ENCODE assay signal across 9 cellular contexts in genomic region chr20:3794168-3794567, GRCh38. TPM values are rescaled to one million over a fixed set of nuclear protein-coding genes. Genes with fewer than 3 reads are reported as not detected.
A peak's percentile ranks its signal among the peaks of the same experiment; 100 is the strongest.
DNase-seq lines count a peak whose midpoint lies in the region; ATAC-seq and TF ChIP-seq lines count a peak whose summit lies in the region.
"Not testable (repeated sequence)": the region's sequence is repeated elsewhere in the genome, so short reads cannot be mapped to it uniquely, and the experiment has no call there.
"Had no signal": no experiment of that assay in that cellular context is flagged by ENCODE, and none has a peak within 500 bp of the region (broad histone marks: within the 10 kb centered on the region; RNA-seq: fewer than 3 reads in every experiment).

No MANE protein-coding gene starts in this region.

- 94% methylated on average over 1 of the region's 3 CpGs for WGBS in esophagus muscularis mucosa

- not testable (repeated sequence) for TF ChIP-seq POLR2A in esophagus muscularis mucosa (IDR thresholded peaks at IDR 0.05; ENCODE audit: low read depth); uterus (IDR thresholded peaks at IDR 0.05)

- H3K4me3 Mint-ChIP-seq in CD4-positive, CD25-positive, alpha-beta regulatory T cell = peak overlapping the region in 2 of 4 donors; percentile 21 to 74
- H3K4me3 Mint-ChIP-seq in activated CD8-positive, alpha-beta T cell treated with anti-CD3 and anti-CD28 coated beads, Interleukin-2, amount 10 ng/mL, durations not matched to agents 7 days and 5 days = peak overlapping the region; percentile 49
- H3K4me3 Mint-ChIP-seq in neural crest cell = peak overlapping the region; percentile 49

- CTCF ChIA-PET in RWPE1 (lab: Yijun Ruan, JAX) = interaction anchor here (3.5 kb wide), 1 partner anchor 24 kb away, joined by 17 read pairs; no protein-coding TSS in a partner anchor
- CTCF ChIA-PET in activated CD8-positive, alpha-beta T cell treated with anti-CD3 and anti-CD28 coated beads, Interleukin-2, amount 10 ng/mL, durations not matched to agents 7 days and 5 days (lab: Charles Lee) = interaction anchor here (2.6 kb wide), 2 partner anchors 7 to 25 kb away, joined by 8 to 29 read pairs; partner anchors contain the start of genes AP5S1 and CENPB

- ATAC-seq in CD4-positive, CD25-positive, alpha-beta regulatory T cell (ENCODE audit: low read depth in 2 of 2); activated CD8-positive, alpha-beta T cell treated with anti-CD3 and anti-CD28 coated beads, Interleukin-2, amount 10 ng/mL, durations not matched to agents 7 days and 5 days: not testable (repeated sequence)

- H3K36me3 Mint-ChIP-seq in CD4-positive, CD25-positive, alpha-beta regulatory T cell = peaks cover 21% of the 10 kb centered on the region
- peaks cover 30% of the 10 kb centered on the region for H3K36me3 Mint-ChIP-seq in activated CD8-positive, alpha-beta T cell treated with anti-CD3 and anti-CD28 coated beads, Interleukin-2, amount 10 ng/mL, durations not matched to agents 7 days and 5 days (ENCODE audit: low read depth)
- H3K36me3 Mint-ChIP-seq in neural crest cell (ENCODE audit: low read depth) = not testable (repeated sequence)

- intact Hi-C loops in esophagus muscularis mucosa (cut with DNase I); uterus (cut with DNase I; ENCODE audit: low total_unique reads): not testable (repeated sequence)

- not testable (repeated sequence) for TF ChIP-seq CTCF in RWPE1 (conservative IDR thresholded peaks at IDR 0.05; ENCODE audit: low read depth); esophagus muscularis mucosa (IDR thresholded peaks at IDR 0.05); neural crest cell (conservative IDR thresholded peaks at IDR 0.05); uterus (IDR thresholded peaks at IDR 0.05)

- H3K9me3 ChIP-seq in CD4-positive, CD25-positive, alpha-beta regulatory T cell (ENCODE audit: control insufficient read depth in 2 of 2, low read length in 2 of 2); KOPT-K1 (ENCODE audit: insufficient read depth, low read length, poor library complexity, severe bottlenecking); esophagus muscularis mucosa; uterus: not testable (repeated sequence)

- H3K27me3 ChIP-seq in CD4-positive, CD25-positive, alpha-beta regulatory T cell (ENCODE audit: control insufficient read depth, insufficient read depth, low read length); esophagus muscularis mucosa; uterus: not testable (repeated sequence)

- not testable (repeated sequence) for TF ChIP-seq EP300 in esophagus muscularis mucosa (IDR thresholded peaks at IDR 0.05)

- not testable (repeated sequence) for H3K4me3 ChIP-seq in CD4-positive, CD25-positive, alpha-beta regulatory T cell (ENCODE audit: low read depth, low read length); esophagus muscularis mucosa; uterus

- H3K36me3 ChIP-seq in CD4-positive, CD25-positive, alpha-beta regulatory T cell (ENCODE audit: control insufficient read depth, insufficient read depth, low read length); uterus: not testable (repeated sequence)
- H3K36me3 ChIP-seq in KOPT-K1 (ENCODE audit: insufficient read depth, low read length) (peaks cover 13% of the 10 kb centered on the region), esophagus muscularis mucosa (peaks cover 0 to 16% (median 5%) of the 10 kb centered on the region in 4 donors)

- H3K27ac Mint-ChIP-seq in CD4-positive, CD25-positive, alpha-beta regulatory T cell = peak overlapping the region in 2 of 3 donors; percentile 20 to 23
- not testable (repeated sequence) for H3K27ac Mint-ChIP-seq in activated CD8-positive, alpha-beta T cell treated with anti-CD3 and anti-CD28 coated beads, Interleukin-2, amount 10 ng/mL, durations not matched to agents 7 days and 5 days; neural crest cell (ENCODE audit: unreplicated experiment)

- POLR2A ChIA-PET in RWPE1 (lab: Yijun Ruan, JAX; ENCODE audit: low non-redundant PET) = not testable (repeated sequence)
- POLR2A ChIA-PET in activated CD8-positive, alpha-beta T cell treated with anti-CD3 and anti-CD28 coated beads, Interleukin-2, amount 10 ng/mL, durations not matched to agents 7 days and 5 days (lab: Charles Lee) = interaction anchor here (2.1 kb wide), 1 partner anchor 8 kb away, joined by 12 read pairs; the partner anchor contains the start of gene CENPB

- peaks cover 7 to 28% (median 22%) of the 10 kb centered on the region in 4 donors for H3K4me1 Mint-ChIP-seq in CD4-positive, CD25-positive, alpha-beta regulatory T cell
- peaks cover 26% of the 10 kb centered on the region for H3K4me1 Mint-ChIP-seq in activated CD8-positive, alpha-beta T cell treated with anti-CD3 and anti-CD28 coated beads, Interleukin-2, amount 10 ng/mL, durations not matched to agents 7 days and 5 days (ENCODE audit: low read depth)
- H3K4me1 Mint-ChIP-seq in neural crest cell = peaks cover 32% of the 10 kb centered on the region

- peaks cover 32% of the 10 kb centered on the region for H3K4me1 ChIP-seq in CD4-positive, CD25-positive, alpha-beta regulatory T cell (ENCODE audit: control insufficient read depth, insufficient read depth, low read length, poor library complexity, severe bottlenecking)
- peaks cover 13 to 41% (median 39%) of the 10 kb centered on the region in 4 donors for H3K4me1 ChIP-seq in esophagus muscularis mucosa
- H3K4me1 ChIP-seq in uterus = not testable (repeated sequence)

- H3K27ac ChIP-seq in CD4-positive, CD25-positive, alpha-beta regulatory T cell (ENCODE audit: insufficient read depth, low read length, poor library complexity, severe bottlenecking) = not testable (repeated sequence)
- H3K27ac ChIP-seq in KOPT-K1 (ENCODE audit: low read depth, low read length, poor library complexity, severe bottlenecking) (peak overlapping the region; percentile 90), RWPE1 (peak overlapping the region; percentile 100), esophagus muscularis mucosa (replicated peaks in 1 of 4) (peak overlapping the region in 3 of 4 donors; percentile 96 to 99 (median 99)), uterus (peak overlapping the region; percentile 98 to 99)

- H3K27me3 Mint-ChIP-seq in CD4-positive, CD25-positive, alpha-beta regulatory T cell; activated CD8-positive, alpha-beta T cell treated with anti-CD3 and anti-CD28 coated beads, Interleukin-2, amount 10 ng/mL, durations not matched to agents 7 days and 5 days (ENCODE audit: low read depth); neural crest cell (ENCODE audit: low read depth): not testable (repeated sequence)

- not testable (repeated sequence) for DNase-seq in CD4-positive, CD25-positive, alpha-beta regulatory T cell; RWPE1 (ENCODE audit: low spot score); activated CD8-positive, alpha-beta T cell treated with anti-CD3 and anti-CD28 coated beads, Interleukin-2, amount 10 ng/mL, durations not matched to agents 7 days and 5 days; esophagus muscularis mucosa (ENCODE audit: extremely low spot score); neural crest cell (ENCODE audit: low read depth, low spot score); uterus

- not testable (repeated sequence) for H3K9me3 Mint-ChIP-seq in CD4-positive, CD25-positive, alpha-beta regulatory T cell; activated CD8-positive, alpha-beta T cell treated with anti-CD3 and anti-CD28 coated beads, Interleukin-2, amount 10 ng/mL, durations not matched to agents 7 days and 5 days (ENCODE audit: insufficient read depth); neural crest cell

RNA-seq across cellular contexts. Expression of gene CDC25B, which starts 1.9 kb away (rescaled TPM):
- total RNA-seq in CD4-positive, CD25-positive, alpha-beta regulatory T cell = 310 TPM
- 10 to 100 TPM; 39.7 to 48.4 (median 47.0) TPM for polyA plus RNA-seq in CD4-positive, CD25-positive, alpha-beta regulatory T cell
- total RNA-seq in activated CD8-positive, alpha-beta T cell treated with anti-CD3 and anti-CD28 coated beads, Interleukin-2, amount 10 ng/mL, durations not matched to agents 7 days and 5 days = 100 to 1,000 TPM; 294 to 298 TPM
- total RNA-seq in esophagus muscularis mucosa (10 to 100 TPM; 29.9 to 43.1 (median 35.6) TPM), neural crest cell (46.5 and 47.5 TPM in 2 replicates), uterus (10 to 100 TPM; 13.2 to 72.8 (median 25.5) TPM)

RNA-seq across cellular contexts. Expression of gene CENPB, which starts 7.6 kb away (rescaled TPM):
- total RNA-seq in CD4-positive, CD25-positive, alpha-beta regulatory T cell = 38.5 TPM
- 1 to 10 TPM; 1.2 to 1.9 (median 1.5) TPM for polyA plus RNA-seq in CD4-positive, CD25-positive, alpha-beta regulatory T cell
- 10 to 100 TPM; 87.1 to 92.0 TPM for total RNA-seq in activated CD8-positive, alpha-beta T cell treated with anti-CD3 and anti-CD28 coated beads, Interleukin-2, amount 10 ng/mL, durations not matched to agents 7 days and 5 days
- total RNA-seq in esophagus muscularis mucosa = 100 to 1,000 TPM; 131 to 225 (median 199) TPM
- 82.1 and 83.6 TPM in 2 replicates for total RNA-seq in neural crest cell
- total RNA-seq in uterus = 100 to 1,000 TPM in 2 of 4 donors, 10 to 100 TPM in 2; 18.2 to 127 (median 85.2) TPM

RNA-seq across cellular contexts. Expression of gene SPEF1, which starts 12.9 kb away (rescaled TPM):
- total RNA-seq in CD4-positive, CD25-positive, alpha-beta regulatory T cell = not detected
- not detected for polyA plus RNA-seq in CD4-positive, CD25-positive, alpha-beta regulatory T cell
- total RNA-seq in activated CD8-positive, alpha-beta T cell treated with anti-CD3 and anti-CD28 coated beads, Interleukin-2, amount 10 ng/mL, durations not matched to agents 7 days and 5 days = under 1 TPM; 0.16 TPM
- total RNA-seq in esophagus muscularis mucosa = under 1 TPM in 1 of 4 donors, not detected in 3; 0.50 TPM
- total RNA-seq in neural crest cell = 0.54 and 0.55 TPM in 2 replicates
- total RNA-seq in uterus = 1 to 10 TPM in 1 of 4 donors, under 1 TPM in 2, not detected in 1; 0.26 to 1.3 (median 0.37) TPM
- total RNA-seq: GM12878, IMR-90 had no signal

RNA-seq across cellular contexts. Expression of gene AP5S1, which starts 26.2 kb away (rescaled TPM):
- 10.5 TPM for total RNA-seq in CD4-positive, CD25-positive, alpha-beta regulatory T cell
- polyA plus RNA-seq in CD4-positive, CD25-positive, alpha-beta regulatory T cell = 10 to 100 TPM; 18.7 to 22.2 (median 20.4) TPM
- total RNA-seq in activated CD8-positive, alpha-beta T cell treated with anti-CD3 and anti-CD28 coated beads, Interleukin-2, amount 10 ng/mL, durations not matched to agents 7 days and 5 days = 10 to 100 TPM; 13.8 to 16.5 TPM
- total RNA-seq in esophagus muscularis mucosa = 10 to 100 TPM in 3 of 4 donors, 1 to 10 TPM in 1; 7.9 to 11.7 (median 11.2) TPM
- 9.3 and 12.8 TPM in 2 replicates for total RNA-seq in neural crest cell
- 10 to 100 TPM in 2 of 4 donors, 1 to 10 TPM in 1, under 1 TPM in 1; under 0.01 to 18.6 (median 9.5) TPM for total RNA-seq in uterus

RNA-seq across cellular contexts. Expression of gene ADISSP, which starts 26.6 kb away (rescaled TPM):
- 14.8 TPM for total RNA-seq in CD4-positive, CD25-positive, alpha-beta regulatory T cell
- polyA plus RNA-seq in CD4-positive, CD25-positive, alpha-beta regulatory T cell = 10 to 100 TPM; 19.3 to 25.5 (median 22.1) TPM
- total RNA-seq in activated CD8-positive, alpha-beta T cell treated with anti-CD3 and anti-CD28 coated beads, Interleukin-2, amount 10 ng/mL, durations not matched to agents 7 days and 5 days = 10 to 100 TPM; 37.4 to 38.5 TPM
- total RNA-seq in esophagus muscularis mucosa (10 to 100 TPM; 56.5 to 96.1 (median 73.6) TPM), neural crest cell (86.0 and 93.0 TPM in 2 replicates), uterus (10 to 100 TPM in 3 of 4 donors, 1 to 10 TPM in 1; 4.1 to 45.9 (median 34.8) TPM)
